Comparison of ENCODE assay signal across 12 cellular contexts in genomic region chr7:17679427-17679826, GRCh38.
DNase-seq lines count a peak whose midpoint lies in the region; ATAC-seq and TF ChIP-seq lines count a peak whose summit lies in the region.
"Had no signal": no experiment of that assay in that cellular context is flagged by ENCODE, and none has a peak within 500 bp of the region (broad histone marks: within the 10 kb centered on the region; RNA-seq: fewer than 3 reads in every experiment).

No MANE protein-coding gene starts in this region.

- ATAC-seq in HG03520 (IDR thresholded peaks at IDR 0.05; ENCODE audit: unreplicated experiment) = no peak
- ATAC-seq: activated CD4-positive, alpha-beta T cell treated with anti-CD3 and anti-CD28 coated beads for 36 hours had no signal

- H3K27ac ChIP-seq in OCI-LY3 (ENCODE audit: low read length) (no peak overlapping the region), testis (no peak overlapping the region)

- H3K4me1 ChIP-seq in OCI-LY3 (ENCODE audit: low read length) (peaks cover 9% of the 10 kb centered on the region), testis (peaks cover 10% of the 10 kb centered on the region)
- H3K4me1 ChIP-seq: transverse colon had no signal

- intact Hi-C loops in testis (cut with DNase I; ENCODE audit: low total_unique reads) = no loop called here

- TF ChIP-seq CTCF in OCI-LY3 (IDR thresholded peaks at IDR 0.05; ENCODE audit: low read depth, low read length) (no peak), chondrocyte (IDR thresholded peaks at IDR 0.05) (no peak), testis (IDR thresholded peaks at IDR 0.05) (no peak)

- H3K4me3 ChIP-seq in OCI-LY3 (ENCODE audit: low read length) (no peak overlapping the region), testis (no peak overlapping the region)
- H3K4me3 ChIP-seq: transverse colon had no signal

- no peak overlapping the region for H2AFZ ChIP-seq in OCI-LY3 (ENCODE audit: low read depth, low read length)

- H3K27me3 ChIP-seq in OCI-LY3 (ENCODE audit: low read depth, low read length) (no peaks in the 10 kb centered on the region), testis (no peaks in the 10 kb centered on the region)
- H3K27me3 ChIP-seq: transverse colon had no signal

- peaks cover 2% of the 10 kb centered on the region for H3K36me3 Mint-ChIP-seq in chondrocyte (ENCODE audit: low read depth)
- H3K36me3 Mint-ChIP-seq: activated naive CD4-positive, alpha-beta T cell treated with anti-CD3 and anti-CD28 coated beads, Interleukin-2, amount 10 ng/mL, durations not matched to agents 7 days and 5 days had no signal

- 32 to 43% methylated on average over 5 of the region's 5 CpGs for WGBS in testis, 2 donors

- peaks cover 77% of the 10 kb centered on the region for H3K4me1 Mint-ChIP-seq in chondrocyte (ENCODE audit: low read depth)
- H3K4me1 Mint-ChIP-seq: activated CD4-positive, alpha-beta T cell treated with anti-CD3 and anti-CD28 coated beads for 36 hours; activated naive CD4-positive, alpha-beta T cell treated with anti-CD3 and anti-CD28 coated beads, Interleukin-2, amount 10 ng/mL, durations not matched to agents 7 days and 5 days had no signal

- H3K27me3 Mint-ChIP-seq in chondrocyte (ENCODE audit: low read depth) = no peaks in the 10 kb centered on the region
- H3K27me3 Mint-ChIP-seq: activated CD4-positive, alpha-beta T cell treated with anti-CD3 and anti-CD28 coated beads for 36 hours had no signal

- no peak overlapping the region for H3K4me3 Mint-ChIP-seq in chondrocyte (ENCODE audit: unreplicated experiment)
- H3K4me3 Mint-ChIP-seq: activated CD4-positive, alpha-beta T cell treated with anti-CD3 and anti-CD28 coated beads for 36 hours; activated naive CD4-positive, alpha-beta T cell treated with anti-CD3 and anti-CD28 coated beads, Interleukin-2, amount 10 ng/mL, durations not matched to agents 7 days and 5 days had no signal

- no peak for DNase-seq in chondrocyte (ENCODE audit: low spot score)
- peak; percentile 28 for DNase-seq in iris pigment epithelial cell (ENCODE audit: low read depth)
- DNase-seq in testis = peak; percentile 50
- no peak for DNase-seq in kidney glomerular epithelial cell (lab: John Stamatoyannopoulos, UW)
- no peak for DNase-seq in glomerular visceral epithelial cell (ENCODE audit: extremely low spot score)
- DNase-seq: activated CD4-positive, alpha-beta T cell treated with anti-CD3 and anti-CD28 coated beads for 36 hours; activated naive CD4-positive, alpha-beta T cell treated with anti-CD3 and anti-CD28 coated beads, Interleukin-2, amount 10 ng/mL, durations not matched to agents 7 days and 5 days; DND-41; SHP77 had no signal

- H4K20me1 ChIP-seq in OCI-LY3 (ENCODE audit: insufficient read depth, low read length) = no peaks in the 10 kb centered on the region

- peak overlapping the region; percentile 44; the same call in 1 of the 2 replicates for H3K4me2 ChIP-seq in OCI-LY3 (ENCODE audit: low read length)

- no peaks in the 10 kb centered on the region for H3K36me3 ChIP-seq in OCI-LY3 (replicated peaks; ENCODE audit: low read depth, low read length)
- H3K36me3 ChIP-seq in testis (ENCODE audit: low read depth, missing control alignments) = no peaks in the 10 kb centered on the region
- H3K36me3 ChIP-seq: transverse colon had no signal

- TF ChIP-seq POLR2A in testis (IDR thresholded peaks at IDR 0.05) = no peak

- H3K79me2 ChIP-seq in OCI-LY3 (ENCODE audit: low read length) = no peaks in the 10 kb centered on the region

- H3K9me3 ChIP-seq in OCI-LY3 (ENCODE audit: insufficient read depth, low read length) (no peaks in the 10 kb centered on the region), testis (no peaks in the 10 kb centered on the region)
- H3K9me3 ChIP-seq: transverse colon had no signal

- H3K9ac ChIP-seq in OCI-LY3 (ENCODE audit: low read length) = no peak overlapping the region

- H3K27ac Mint-ChIP-seq in chondrocyte (ENCODE audit: unreplicated experiment) = peak overlapping the region; percentile 94
- H3K27ac Mint-ChIP-seq: activated CD4-positive, alpha-beta T cell treated with anti-CD3 and anti-CD28 coated beads for 36 hours; activated naive CD4-positive, alpha-beta T cell treated with anti-CD3 and anti-CD28 coated beads, Interleukin-2, amount 10 ng/mL, durations not matched to agents 7 days and 5 days had no signal

- peaks cover 6% of the 10 kb centered on the region for H3K9me3 Mint-ChIP-seq in chondrocyte (ENCODE audit: low read depth)
- H3K9me3 Mint-ChIP-seq: activated naive CD4-positive, alpha-beta T cell treated with anti-CD3 and anti-CD28 coated beads, Interleukin-2, amount 10 ng/mL, durations not matched to agents 7 days and 5 days had no signal

Comparison
In these comparisons a context has a peak if more than half of its experiments do, and no peak if none do; other contexts are left out.
1. DNase-seq: peak in iris pigment epithelial cell (single experiment) and testis (single experiment); none in chondrocyte (single experiment), kidney glomerular epithelial cell (single experiment) and glomerular visceral epithelial cell (single experiment).